8 cellular contexts compared by ENCODE assay signal in the genomic region with DNA sequence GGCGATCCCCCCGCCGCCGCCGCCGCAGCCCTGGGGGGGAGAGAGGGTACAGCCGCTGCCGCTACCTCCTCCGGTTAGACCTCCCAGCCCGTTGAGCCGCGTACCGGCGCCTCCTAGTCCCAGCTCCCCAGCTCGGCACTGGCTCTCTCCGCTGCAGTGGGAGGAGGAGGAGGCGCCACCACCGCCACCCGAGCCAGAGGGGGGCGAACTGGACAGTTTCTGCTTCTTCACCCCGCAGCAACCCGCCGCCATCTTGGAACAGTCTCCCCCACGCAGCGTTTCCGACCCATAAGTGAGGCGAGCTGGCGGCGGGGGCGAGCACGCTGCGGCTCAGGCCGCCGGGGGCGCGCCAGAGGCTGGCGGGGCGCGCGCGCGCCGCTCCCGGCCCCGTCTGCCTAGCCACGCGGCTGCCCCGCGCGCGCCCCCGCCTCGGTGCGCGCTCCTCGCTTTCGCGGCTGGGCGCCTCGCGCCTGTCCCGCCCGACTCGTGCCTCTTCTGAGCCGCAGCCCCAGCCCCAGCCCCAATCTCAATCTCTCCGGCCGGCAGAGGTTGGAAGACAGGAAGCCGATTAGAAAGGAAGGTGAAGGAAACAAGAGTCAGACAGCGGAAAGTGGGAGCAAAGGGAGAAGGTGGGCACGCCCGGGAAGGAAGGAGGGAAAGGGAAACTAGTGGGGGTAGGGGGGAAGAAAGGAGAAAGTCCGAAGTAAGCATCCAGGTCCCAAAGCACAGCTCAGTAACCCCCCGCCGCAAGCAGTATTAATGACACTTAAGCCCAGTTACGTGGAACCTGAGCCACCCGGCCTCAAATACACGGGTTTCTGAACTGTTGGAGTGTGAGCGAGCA. TPM values are rescaled to one million over a fixed set of nuclear protein-coding genes. Genes with fewer than 3 reads are reported as not detected.
A peak's percentile ranks its signal among the peaks of the same experiment; 100 is the strongest.
DNase-seq lines count a peak whose midpoint lies in the region; ATAC-seq and TF ChIP-seq lines count a peak whose summit lies in the region.

A gene (minus strand): TSS at position 266 of the 844 bp plus-strand sequence. CDS start 14 bp downstream, at position 252.

- peak; percentile 69 for DNase-seq in DMS114 treated with DMSO at 0.1 percent for 48 hours (lab: John Stamatoyannopoulos, UW; ENCODE audit: unreplicated experiment)
- peak; percentile 94 for DNase-seq in OCI-M1 (lab: John Stamatoyannopoulos, UW)
- DNase-seq in activated T-cell treated with anti-CD3 and anti-CD28 coated beads, Interleukin-2, amount 50 U/mL, for 1 hour: peak; percentile 81
- peak; percentile 81 for DNase-seq in myocyte (ENCODE audit: low read depth)
- DNase-seq in stimulated activated CD8-positive, alpha-beta memory T cell treated with anti-CD3 and anti-CD28 coated beads, Interleukin-7, amount 100 ng/mL, for 24 hours (ENCODE audit: low read depth): peak; percentile 37

- TF ChIP-seq RAD21 in Ishikawa (IDR thresholded peaks at IDR 0.05; ENCODE audit: low read depth): no peak

- TF ChIP-seq EP300 in Ishikawa (IDR thresholded peaks at IDR 0.05; ENCODE audit: borderline replicate concordance): no peak

- ATAC-seq in GM21576 (IDR thresholded peaks at IDR 0.05; ENCODE audit: unreplicated experiment): peak; percentile 62
- peak; percentile 96 for ATAC-seq in esophagus mucosa

TF ChIP-seq in Ishikawa, 13 proteins besides CTCF, POLR2A, EP300 and RAD21:
- TF ChIP-seq TEAD4 (IDR thresholded peaks at IDR 0.05) (no peak), FOXM1 (IDR thresholded peaks at IDR 0.05; ENCODE audit: borderline replicate concordance, low read depth) (no peak), TCF12 (IDR thresholded peaks at IDR 0.05; ENCODE audit: low read depth) (no peak), NFIC (IDR thresholded peaks at IDR 0.05) (no peak), CREB1 (IDR thresholded peaks at IDR 0.05; ENCODE audit: low read depth) (no peak), CEBPB (IDR thresholded peaks at IDR 0.05) (no peak), TAF1 (IDR thresholded peaks at IDR 0.05; ENCODE audit: low read depth) (peak; percentile 77; the same call in 1 of the 2 replicates), YY1 (IDR thresholded peaks at IDR 0.05; ENCODE audit: low read depth) (peak; percentile 91), EGR1 (IDR thresholded peaks at IDR 0.05) (no peak), ZBTB7A (IDR thresholded peaks at IDR 0.05; ENCODE audit: low read depth) (no peak)
- TF ChIP-seq, protein P1, sequence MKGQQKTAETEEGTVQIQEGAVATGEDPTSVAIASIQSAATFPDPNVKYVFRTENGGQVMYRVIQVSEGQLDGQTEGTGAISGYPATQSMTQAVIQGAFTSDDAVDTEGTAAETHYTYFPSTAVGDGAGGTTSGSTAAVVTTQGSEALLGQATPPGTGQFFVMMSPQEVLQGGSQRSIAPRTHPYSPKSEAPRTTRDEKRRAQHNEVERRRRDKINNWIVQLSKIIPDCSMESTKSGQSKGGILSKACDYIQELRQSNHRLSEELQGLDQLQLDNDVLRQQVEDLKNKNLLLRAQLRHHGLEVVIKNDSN (IDR thresholded peaks at IDR 0.05): no peak
- TF ChIP-seq, protein P2, sequence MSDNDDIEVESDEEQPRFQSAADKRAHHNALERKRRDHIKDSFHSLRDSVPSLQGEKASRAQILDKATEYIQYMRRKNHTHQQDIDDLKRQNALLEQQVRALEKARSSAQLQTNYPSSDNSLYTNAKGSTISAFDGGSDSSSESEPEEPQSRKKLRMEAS (IDR thresholded peaks at IDR 0.05): peak; percentile 65
- TF ChIP-seq, protein P3, sequence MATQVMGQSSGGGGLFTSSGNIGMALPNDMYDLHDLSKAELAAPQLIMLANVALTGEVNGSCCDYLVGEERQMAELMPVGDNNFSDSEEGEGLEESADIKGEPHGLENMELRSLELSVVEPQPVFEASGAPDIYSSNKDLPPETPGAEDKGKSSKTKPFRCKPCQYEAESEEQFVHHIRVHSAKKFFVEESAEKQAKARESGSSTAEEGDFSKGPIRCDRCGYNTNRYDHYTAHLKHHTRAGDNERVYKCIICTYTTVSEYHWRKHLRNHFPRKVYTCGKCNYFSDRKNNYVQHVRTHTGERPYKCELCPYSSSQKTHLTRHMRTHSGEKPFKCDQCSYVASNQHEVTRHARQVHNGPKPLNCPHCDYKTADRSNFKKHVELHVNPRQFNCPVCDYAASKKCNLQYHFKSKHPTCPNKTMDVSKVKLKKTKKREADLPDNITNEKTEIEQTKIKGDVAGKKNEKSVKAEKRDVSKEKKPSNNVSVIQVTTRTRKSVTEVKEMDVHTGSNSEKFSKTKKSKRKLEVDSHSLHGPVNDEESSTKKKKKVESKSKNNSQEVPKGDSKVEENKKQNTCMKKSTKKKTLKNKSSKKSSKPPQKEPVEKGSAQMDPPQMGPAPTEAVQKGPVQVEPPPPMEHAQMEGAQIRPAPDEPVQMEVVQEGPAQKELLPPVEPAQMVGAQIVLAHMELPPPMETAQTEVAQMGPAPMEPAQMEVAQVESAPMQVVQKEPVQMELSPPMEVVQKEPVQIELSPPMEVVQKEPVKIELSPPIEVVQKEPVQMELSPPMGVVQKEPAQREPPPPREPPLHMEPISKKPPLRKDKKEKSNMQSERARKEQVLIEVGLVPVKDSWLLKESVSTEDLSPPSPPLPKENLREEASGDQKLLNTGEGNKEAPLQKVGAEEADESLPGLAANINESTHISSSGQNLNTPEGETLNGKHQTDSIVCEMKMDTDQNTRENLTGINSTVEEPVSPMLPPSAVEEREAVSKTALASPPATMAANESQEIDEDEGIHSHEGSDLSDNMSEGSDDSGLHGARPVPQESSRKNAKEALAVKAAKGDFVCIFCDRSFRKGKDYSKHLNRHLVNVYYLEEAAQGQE (IDR thresholded peaks at IDR 0.05; ENCODE audit: low read depth): no peak
TF ChIP-seq in Ishikawa: peak in this region for 3.

RNA-seq across cellular contexts. Expression of the gene that starts here (rescaled TPM):
- total RNA-seq in esophagus mucosa: 17.5 TPM
- 12.5 and 17.4 TPM in 2 replicates for total RNA-seq in myocyte
- 5.1 TPM for polyA plus RNA-seq in myocyte (2012)

Comparison
In these comparisons a context has a peak if more than half of its experiments do, and no peak if none do; other contexts are left out.
1. Peak in every context shown above with its lines: DNase-seq and ATAC-seq.
2. DNase-seq: peak in every context shown above with its lines; median percentile 94 in OCI-M1; 81 in activated T-cell treated with anti-CD3 and anti-CD28 coated beads, Interleukin-2, amount 50 U/mL, for 1 hour; 81 in myocyte; 69 in DMS114 treated with DMSO at 0.1 percent for 48 hours; 37 in stimulated activated CD8-positive, alpha-beta memory T cell treated with anti-CD3 and anti-CD28 coated beads, Interleukin-7, amount 100 ng/mL, for 24 hours.